ENCODE assay signal across 1 cellular context in the genomic region with DNA sequence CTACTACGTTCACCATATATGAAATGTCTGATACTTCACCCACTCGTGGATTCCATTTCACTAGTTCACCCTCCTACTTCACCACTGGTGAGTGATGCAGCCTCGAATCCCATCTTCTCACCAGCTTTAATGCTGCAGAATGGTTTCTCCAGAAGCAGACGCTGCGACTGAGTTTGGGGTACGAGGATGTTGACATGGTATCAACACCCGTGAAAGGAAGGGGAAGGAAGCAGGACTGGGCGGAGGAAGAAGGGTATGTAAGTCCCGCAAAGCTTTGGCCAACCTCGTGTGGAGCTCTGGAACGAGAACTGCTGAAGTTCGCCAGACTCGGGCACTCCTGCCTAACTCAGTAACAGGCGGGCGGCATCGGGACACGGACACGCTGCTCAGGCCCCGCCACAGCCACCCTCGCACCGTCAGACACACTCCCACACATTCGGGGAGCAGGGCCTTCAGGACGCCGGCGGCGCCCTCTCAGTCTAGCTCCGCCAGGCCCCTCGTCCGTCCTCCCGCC.
TF ChIP-seq lines count a peak whose summit lies in the region.

No MANE protein-coding gene starts in this region.

TF ChIP-seq in HEK293, 187 proteins besides CTCF, POLR2A, EP300 and RAD21 (continued from another document):
- TF ChIP-seq, protein P1, sequence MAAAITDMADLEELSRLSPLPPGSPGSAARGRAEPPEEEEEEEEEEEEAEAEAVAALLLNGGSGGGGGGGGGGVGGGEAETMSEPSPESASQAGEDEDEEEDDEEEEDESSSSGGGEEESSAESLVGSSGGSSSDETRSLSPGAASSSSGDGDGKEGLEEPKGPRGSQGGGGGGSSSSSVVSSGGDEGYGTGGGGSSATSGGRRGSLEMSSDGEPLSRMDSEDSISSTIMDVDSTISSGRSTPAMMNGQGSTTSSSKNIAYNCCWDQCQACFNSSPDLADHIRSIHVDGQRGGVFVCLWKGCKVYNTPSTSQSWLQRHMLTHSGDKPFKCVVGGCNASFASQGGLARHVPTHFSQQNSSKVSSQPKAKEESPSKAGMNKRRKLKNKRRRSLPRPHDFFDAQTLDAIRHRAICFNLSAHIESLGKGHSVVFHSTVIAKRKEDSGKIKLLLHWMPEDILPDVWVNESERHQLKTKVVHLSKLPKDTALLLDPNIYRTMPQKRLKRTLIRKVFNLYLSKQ (tag by site-specific recombination; IDR thresholded peaks at IDR 0.05; ENCODE audit: borderline replicate concordance), result no peak
- TF ChIP-seq ZSCAN16 (tag by site-specific recombination; IDR thresholded peaks at IDR 0.05) (no peak), ZFP41 (tag by site-specific recombination; IDR thresholded peaks at IDR 0.05; ENCODE audit: borderline replicate concordance) (no peak), IKZF3 (tag by site-specific recombination; IDR thresholded peaks at IDR 0.05) (no peak), ZNF335 (tag by site-specific recombination; conservative IDR thresholded peaks at IDR 0.05) (peak; percentile 98), ZNF610 (tag by site-specific recombination; IDR thresholded peaks at IDR 0.05; ENCODE audit: borderline replicate concordance) (no peak), KLF9 (tag by site-specific recombination; IDR thresholded peaks at IDR 0.05; ENCODE audit: low read depth) (no peak), ZNF621 (tag by site-specific recombination; IDR thresholded peaks at IDR 0.05) (no peak), ZNF24 (tag by site-specific recombination; IDR thresholded peaks at IDR 0.05) (no peak), EGR2 (tag by site-specific recombination; IDR thresholded peaks at IDR 0.05; ENCODE audit: low read depth) (peak; percentile 87), ZNF555 (tag by site-specific recombination; conservative IDR thresholded peaks at IDR 0.05) (no peak), ZNF596 (tag by site-specific recombination; IDR thresholded peaks at IDR 0.05) (no peak), HOXA7 (CRISPR knock-in tag; IDR thresholded peaks at IDR 0.05; ENCODE audit: borderline replicate concordance) (no peak), KLF8 (tag by site-specific recombination; IDR thresholded peaks at IDR 0.05) (no peak), ZSCAN23 (tag by site-specific recombination; IDR thresholded peaks at IDR 0.05) (0 out of 2 replicates have a peak, but pooled peaks have one; percentile 18), ZNF768 (tag by site-specific recombination; IDR thresholded peaks at IDR 0.05) (no peak)
- TF ChIP-seq, protein P2, sequence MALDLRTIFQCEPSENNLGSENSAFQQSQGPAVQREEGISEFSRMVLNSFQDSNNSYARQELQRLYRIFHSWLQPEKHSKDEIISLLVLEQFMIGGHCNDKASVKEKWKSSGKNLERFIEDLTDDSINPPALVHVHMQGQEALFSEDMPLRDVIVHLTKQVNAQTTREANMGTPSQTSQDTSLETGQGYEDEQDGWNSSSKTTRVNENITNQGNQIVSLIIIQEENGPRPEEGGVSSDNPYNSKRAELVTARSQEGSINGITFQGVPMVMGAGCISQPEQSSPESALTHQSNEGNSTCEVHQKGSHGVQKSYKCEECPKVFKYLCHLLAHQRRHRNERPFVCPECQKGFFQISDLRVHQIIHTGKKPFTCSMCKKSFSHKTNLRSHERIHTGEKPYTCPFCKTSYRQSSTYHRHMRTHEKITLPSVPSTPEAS (tag by site-specific recombination; IDR thresholded peaks at IDR 0.05), result 0 out of 2 replicates have a peak, but pooled peaks have one; percentile 6
- TF ChIP-seq, protein P3, sequence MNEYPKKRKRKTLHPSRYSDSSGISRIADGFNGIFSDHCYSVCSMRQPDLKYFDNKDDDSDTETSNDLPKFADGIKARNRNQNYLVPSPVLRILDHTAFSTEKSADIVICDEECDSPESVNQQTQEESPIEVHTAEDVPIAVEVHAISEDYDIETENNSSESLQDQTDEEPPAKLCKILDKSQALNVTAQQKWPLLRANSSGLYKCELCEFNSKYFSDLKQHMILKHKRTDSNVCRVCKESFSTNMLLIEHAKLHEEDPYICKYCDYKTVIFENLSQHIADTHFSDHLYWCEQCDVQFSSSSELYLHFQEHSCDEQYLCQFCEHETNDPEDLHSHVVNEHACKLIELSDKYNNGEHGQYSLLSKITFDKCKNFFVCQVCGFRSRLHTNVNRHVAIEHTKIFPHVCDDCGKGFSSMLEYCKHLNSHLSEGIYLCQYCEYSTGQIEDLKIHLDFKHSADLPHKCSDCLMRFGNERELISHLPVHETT (tag by site-specific recombination; IDR thresholded peaks at IDR 0.05), result no peak
